ENCODE assay signal across 11 cellular contexts in genomic region chr7:91050677-91051076, GRCh38.
A peak's percentile ranks its signal among the peaks of the same experiment; 100 is the strongest.
DNase-seq lines count a peak whose midpoint lies in the region; ATAC-seq lines count a peak whose summit lies in the region.
"Had no signal": no experiment of that assay in that cellular context is flagged by ENCODE, and none has a peak within 500 bp of the region (broad histone marks: within the 10 kb centered on the region; RNA-seq: fewer than 3 reads in every experiment).

No MANE protein-coding gene starts in this region.

- peaks cover 0 to 7% (median 0%) of the 10 kb centered on the region in 11 donors for H3K9me3 Mint-ChIP-seq in naive thymus-derived CD4-positive, alpha-beta T cell

- no peaks in the 10 kb centered on the region for H3K36me3 ChIP-seq in naive thymus-derived CD4-positive, alpha-beta T cell (ENCODE audit: control insufficient read depth in 2 of 3, insufficient read depth in 3 of 3, low read length in 3 of 3)
- H3K36me3 ChIP-seq in effector memory CD4-positive, alpha-beta T cell (ENCODE audit: control insufficient read depth, insufficient read depth, low read length): no peaks in the 10 kb centered on the region

- no peaks in the 10 kb centered on the region for H3K27me3 ChIP-seq in naive thymus-derived CD4-positive, alpha-beta T cell (ENCODE audit: control insufficient read depth in 2 of 2, insufficient read depth in 2 of 2, low read length in 2 of 2)
- H3K27me3 ChIP-seq in effector memory CD4-positive, alpha-beta T cell (replicated peaks; ENCODE audit: control insufficient read depth, insufficient read depth, low read length, poor library complexity, severe bottlenecking): no peaks in the 10 kb centered on the region

- intact Hi-C loops in naive thymus-derived CD4-positive, alpha-beta T cell (cut with micrococcal nuclease): loop anchor here in 1 of 2 donors (1.0 kb wide), 1 partner anchor 214 kb away; the partner anchor contains the start of gene FZD1

- DNase-seq in activated CD4-positive, CD25-positive, alpha-beta regulatory T cell (lab: John Stamatoyannopoulos, UW): no peak
- DNase-seq in M059J (ENCODE audit: low read depth) (peak; percentile 5), GDM1 (lab: John Stamatoyannopoulos, UW) (no peak), glomerular visceral epithelial cell (ENCODE audit: extremely low spot score) (no peak)
- peak in 3 of 9 donors; percentile 1 to 14 (median 8) for DNase-seq in naive thymus-derived CD4-positive, alpha-beta T cell
- no peak for DNase-seq in effector memory CD4-positive, alpha-beta T cell
- DNase-seq: effector CD4-positive, alpha-beta T cell; NCI-H2171 had no signal

- peaks cover 3 to 16% (median 13%) of the 10 kb centered on the region in 7 donors for H3K4me1 Mint-ChIP-seq in naive thymus-derived CD4-positive, alpha-beta T cell

- peak; percentile 38 to 49 for ATAC-seq in activated CD4-positive, CD25-positive, alpha-beta regulatory T cell treated with anti-CD3 and anti-CD28 coated beads, Interleukin-2, amount 50 U/mL, for 24 hours
- ATAC-seq in HG02610 (IDR thresholded peaks at IDR 0.05; ENCODE audit: unreplicated experiment): peak; percentile 90
- ATAC-seq in naive thymus-derived CD4-positive, alpha-beta T cell: peak; percentile 64

- peaks cover 0 to 5% (median 0%) of the 10 kb centered on the region in 5 donors for H3K36me3 Mint-ChIP-seq in naive thymus-derived CD4-positive, alpha-beta T cell

- H3K27ac Mint-ChIP-seq in naive thymus-derived CD4-positive, alpha-beta T cell: peak overlapping the region; percentile 12 to 94 (median 75)

- POLR2A ChIA-PET in naive thymus-derived CD4-positive, alpha-beta T cell (lab: Charles Lee): no interaction called here

- peaks cover 0 to 4% (median 0%) of the 10 kb centered on the region in 5 donors for H3K27me3 Mint-ChIP-seq in naive thymus-derived CD4-positive, alpha-beta T cell

- H3K9me3 ChIP-seq in naive thymus-derived CD4-positive, alpha-beta T cell (ENCODE audit: control insufficient read depth in 2 of 3, low read length in 3 of 3): no peaks in the 10 kb centered on the region
- no peaks in the 10 kb centered on the region for H3K9me3 ChIP-seq in effector memory CD4-positive, alpha-beta T cell (ENCODE audit: control insufficient read depth, low read length)

- peaks cover 0 to 4% of the 10 kb centered on the region in 2 donors for H3K4me1 ChIP-seq in naive thymus-derived CD4-positive, alpha-beta T cell (ENCODE audit: control insufficient read depth in 2 of 2, insufficient read depth in 2 of 2, low read length in 2 of 2)
- no peaks in the 10 kb centered on the region for H3K4me1 ChIP-seq in effector memory CD4-positive, alpha-beta T cell (ENCODE audit: control insufficient read depth, insufficient read depth, low read length, poor library complexity, severe bottlenecking)

- peak overlapping the region; percentile 27 to 82 (median 73) for H3K4me3 Mint-ChIP-seq in naive thymus-derived CD4-positive, alpha-beta T cell

- no peak overlapping the region for H3K27ac ChIP-seq in naive thymus-derived CD4-positive, alpha-beta T cell (ENCODE audit: low read depth, low read length)
- H3K27ac ChIP-seq in effector memory CD4-positive, alpha-beta T cell (ENCODE audit: insufficient read depth, low read length, poor library complexity, severe bottlenecking): no peak overlapping the region
- H3K27ac ChIP-seq: 22Rv1 had no signal

- no peak overlapping the region for H3K4me3 ChIP-seq in naive thymus-derived CD4-positive, alpha-beta T cell (ENCODE audit: low read length)
- no peak overlapping the region for H3K4me3 ChIP-seq in effector memory CD4-positive, alpha-beta T cell (ENCODE audit: insufficient read depth, low read depth, low read length, poor library complexity, severe bottlenecking)

- CTCF ChIA-PET in naive thymus-derived CD4-positive, alpha-beta T cell (lab: Charles Lee): interaction anchor here (1.2 kb wide), 1 partner anchor 33 kb away, joined by 3 read pairs; no protein-coding TSS in a partner anchor
